1 cellular context compared by ENCODE assay signal in genomic region chr1:26851106-26851684, GRCh38.
TF ChIP-seq lines count a peak whose summit lies in the region.

No MANE protein-coding gene starts in this region.

TF ChIP-seq in H1, 55 proteins besides CTCF, POLR2A, EP300 and RAD21:
- TF ChIP-seq CBX5 (IDR thresholded peaks at IDR 0.05; ENCODE audit: low read depth, low read length) = no peak
- TF ChIP-seq KDM5A (IDR thresholded peaks at IDR 0.05; ENCODE audit: low read length) = no peak
- TF ChIP-seq SRF (IDR thresholded peaks at IDR 0.05; ENCODE audit: low read depth, low read length) = no peak
- no peak for TF ChIP-seq SP1 (IDR thresholded peaks at IDR 0.05; ENCODE audit: low read depth, low read length)
- TF ChIP-seq CEBPB (IDR thresholded peaks at IDR 0.05; ENCODE audit: low read depth, low read length) = no peak
- TF ChIP-seq MAX (IDR thresholded peaks at IDR 0.05) = no peak
- TF ChIP-seq TAF7 (optimal IDR thresholded peaks at IDR 0.05; ENCODE audit: borderline replicate concordance, low read depth, low read length) = no peak
- no peak for TF ChIP-seq ATF2 (IDR thresholded peaks at IDR 0.05; ENCODE audit: low read length)
- TF ChIP-seq BACH1 (IDR thresholded peaks at IDR 0.05; ENCODE audit: low read length) = no peak
- no peak for TF ChIP-seq JUND (IDR thresholded peaks at IDR 0.05; ENCODE audit: low read length)
- no peak for TF ChIP-seq KDM4A (IDR thresholded peaks at IDR 0.05; ENCODE audit: low read depth, low read length, severe bottlenecking)
- TF ChIP-seq CREB1 (IDR thresholded peaks at IDR 0.05) = no peak
- no peak for TF ChIP-seq JUN (IDR thresholded peaks at IDR 0.05; ENCODE audit: low read depth, low read length)
- no peak for TF ChIP-seq SUZ12 (IDR thresholded peaks at IDR 0.05; ENCODE audit: low read length)
- no peak for TF ChIP-seq NANOG (IDR thresholded peaks at IDR 0.05; ENCODE audit: insufficient read depth, low read depth, low read length, poor library complexity, severe bottlenecking)
